8 cellular contexts compared by ENCODE assay signal in the genomic region with DNA sequence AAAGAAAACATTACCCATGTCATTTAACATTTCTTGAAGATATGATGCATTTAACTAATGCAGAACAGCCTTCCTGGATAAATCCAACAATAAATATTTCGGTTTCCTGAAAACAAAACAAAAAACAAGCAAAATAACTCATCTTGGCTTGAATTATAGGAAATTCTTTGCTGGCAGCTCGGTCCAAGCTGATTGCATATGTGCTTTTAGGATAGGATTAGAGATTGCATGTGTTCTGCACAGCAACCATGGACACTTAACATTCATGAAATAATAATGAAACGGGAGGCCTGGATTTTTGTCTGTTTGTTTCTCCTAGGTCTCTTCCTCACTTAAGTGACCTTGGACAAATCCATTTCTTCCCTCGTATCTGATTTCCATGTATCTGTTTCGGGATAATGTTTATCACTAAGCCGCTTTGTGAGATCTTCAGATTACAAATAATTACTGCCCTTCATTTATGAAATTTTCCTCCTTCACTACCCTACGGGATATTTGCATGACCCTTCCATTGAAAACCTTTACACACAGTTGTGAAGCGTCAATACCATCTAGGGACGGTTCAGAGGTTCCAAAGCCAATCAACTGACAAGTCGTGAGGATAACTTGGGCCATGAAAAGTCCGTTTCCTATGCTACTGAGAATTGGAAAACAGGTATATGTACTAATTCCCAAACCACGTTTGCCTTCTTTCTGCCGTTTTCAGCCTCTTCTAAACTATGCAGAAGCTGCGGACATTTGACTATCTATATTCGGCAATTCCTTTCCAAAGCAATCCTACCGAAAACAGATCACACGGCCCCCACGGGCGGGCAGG. TPM values are rescaled to one million over a fixed set of nuclear protein-coding genes. Genes with fewer than 3 reads are reported as not detected.
DNase-seq lines count a peak whose midpoint lies in the region; ATAC-seq and TF ChIP-seq lines count a peak whose summit lies in the region.

No MANE protein-coding gene starts in this region.

- peaks cover 20% of the 10 kb centered on the region for H3K4me1 Mint-ChIP-seq in activated CD8-positive, alpha-beta T cell treated with anti-CD3 and anti-CD28 coated beads for 36 hours (ENCODE audit: low read depth)
- H3K4me1 Mint-ChIP-seq in stimulated activated memory B cell treated with anti-CD40 and anti-IgM and Interleukin-4, amounts not matched to agents 10 μg/mL and 1 μg/mL and 100 μg/mL, for 72 hours: peaks cover 38% of the 10 kb centered on the region

- no peaks in the 10 kb centered on the region for H3K9me3 Mint-ChIP-seq in activated CD8-positive, alpha-beta T cell treated with anti-CD3 and anti-CD28 coated beads for 36 hours
- no peaks in the 10 kb centered on the region for H3K9me3 Mint-ChIP-seq in stimulated activated memory B cell treated with anti-CD40 and anti-IgM and Interleukin-4, amounts not matched to agents 10 μg/mL and 1 μg/mL and 100 μg/mL, for 72 hours

- DNase-seq in AG09309 (ENCODE audit: low read depth) (no peak), HFF-Myc (ENCODE audit: extremely low read depth, low read depth) (no peak), iPS DF 6.9 (ENCODE audit: low read depth, low spot score) (no peak), GM19238 (ENCODE audit: insufficient read length, low spot score) (no peak), anterior cingulate cortex (lab: John Stamatoyannopoulos, UW) (no peak)
- DNase-seq in activated CD8-positive, alpha-beta T cell treated with anti-CD3 and anti-CD28 coated beads for 36 hours: no peak

- H3K9me3 ChIP-seq in iPS DF 6.9 (ENCODE audit: control insufficient read depth, insufficient read depth, low read length): no peaks in the 10 kb centered on the region

- TF ChIP-seq CTCF in AG09309 (IDR thresholded peaks at IDR 0.05; ENCODE audit: control insufficient read depth, insufficient read depth, low read depth, low read length, missing control alignments): no peak
- TF ChIP-seq CTCF in HFF-Myc (IDR thresholded peaks at IDR 0.05; ENCODE audit: low read depth, low read length, missing control alignments): no peak
- no peak for TF ChIP-seq CTCF in activated CD8-positive, alpha-beta T cell treated with anti-CD3 and anti-CD28 coated beads for 36 hours (IDR thresholded peaks at IDR 0.05)

- CTCF ChIA-PET in activated CD8-positive, alpha-beta T cell treated with anti-CD3 and anti-CD28 coated beads for 36 hours (lab: Charles Lee): interaction anchor here (0.9 to 2.7 kb wide), 5 partner anchors 9 to 74 kb away, joined by 3 to 8 read pairs (median 4); no protein-coding TSS in a partner anchor

- no peak for ATAC-seq in activated CD8-positive, alpha-beta T cell treated with anti-CD3 and anti-CD28 coated beads for 36 hours
- ATAC-seq in stimulated activated memory B cell treated with anti-CD40 and anti-IgM and Interleukin-4, amounts not matched to agents 10 μg/mL and 1 μg/mL and 100 μg/mL, for 72 hours: no peak
- no peak for ATAC-seq in HG02571 (IDR thresholded peaks at IDR 0.05; ENCODE audit: unreplicated experiment)

- POLR2A ChIA-PET in activated CD8-positive, alpha-beta T cell treated with anti-CD3 and anti-CD28 coated beads for 36 hours (lab: Charles Lee): interaction anchor here (0.9 to 3.6 kb wide), 13 partner anchors 22 to 515 kb away, joined by 3 to 43 read pairs (median 6); partner anchors contain the start of genes LIN9 and SDE2

- H3K4me3 ChIP-seq in AG09309 (ENCODE audit: control insufficient read depth, low read depth, low read length) (peak overlapping the region; percentile 57), HFF-Myc (replicated peaks; ENCODE audit: low read depth, low read length) (peak overlapping the region; percentile 66), iPS DF 6.9 (ENCODE audit: low read length) (peak overlapping the region; percentile 74; the same call in 1 of the 2 replicates)

- intact Hi-C loops in activated CD8-positive, alpha-beta T cell treated with anti-CD3 and anti-CD28 coated beads for 36 hours (cut with micrococcal nuclease): no loop called here

- H3K36me3 Mint-ChIP-seq in activated CD8-positive, alpha-beta T cell treated with anti-CD3 and anti-CD28 coated beads for 36 hours (ENCODE audit: low read depth): peaks cover 28% of the 10 kb centered on the region
- H3K36me3 Mint-ChIP-seq in stimulated activated memory B cell treated with anti-CD40 and anti-IgM and Interleukin-4, amounts not matched to agents 10 μg/mL and 1 μg/mL and 100 μg/mL, for 72 hours: peaks cover 33% of the 10 kb centered on the region

- H3K27me3 Mint-ChIP-seq in activated CD8-positive, alpha-beta T cell treated with anti-CD3 and anti-CD28 coated beads for 36 hours: no peaks in the 10 kb centered on the region
- no peaks in the 10 kb centered on the region for H3K27me3 Mint-ChIP-seq in stimulated activated memory B cell treated with anti-CD40 and anti-IgM and Interleukin-4, amounts not matched to agents 10 μg/mL and 1 μg/mL and 100 μg/mL, for 72 hours

- peak overlapping the region; percentile 81 for H3K4me3 Mint-ChIP-seq in activated CD8-positive, alpha-beta T cell treated with anti-CD3 and anti-CD28 coated beads for 36 hours
- H3K4me3 Mint-ChIP-seq in stimulated activated memory B cell treated with anti-CD40 and anti-IgM and Interleukin-4, amounts not matched to agents 10 μg/mL and 1 μg/mL and 100 μg/mL, for 72 hours: peak overlapping the region; percentile 89

- peak overlapping the region; percentile 82 for H3K27ac Mint-ChIP-seq in activated CD8-positive, alpha-beta T cell treated with anti-CD3 and anti-CD28 coated beads for 36 hours
- peak overlapping the region; percentile 88 for H3K27ac Mint-ChIP-seq in stimulated activated memory B cell treated with anti-CD40 and anti-IgM and Interleukin-4, amounts not matched to agents 10 μg/mL and 1 μg/mL and 100 μg/mL, for 72 hours

- no CpG with 5 or more reads among the region's 19 CpGs for WGBS in iPS DF 6.9 (ENCODE audit: insufficient coverage, insufficient read length)

- H3K27ac ChIP-seq in iPS DF 6.9 (ENCODE audit: low read length): no peak overlapping the region

- H3K36me3 ChIP-seq in iPS DF 6.9 (ENCODE audit: control insufficient read depth, insufficient read depth, low read length): no peaks in the 10 kb centered on the region; the same call in 1 of the 2 replicates

- H3K27me3 ChIP-seq in iPS DF 6.9 (ENCODE audit: control insufficient read depth, insufficient read depth, low read length): no peaks in the 10 kb centered on the region

- H3K4me1 ChIP-seq in iPS DF 6.9 (ENCODE audit: control insufficient read depth, insufficient read depth, low read length): no peaks in the 10 kb centered on the region

RNA-seq across cellular contexts. Expression of gene H3-3A, which starts 1.3 kb away (rescaled TPM):
- 100 to 1,000 TPM; 287 to 308 TPM for total RNA-seq in activated CD8-positive, alpha-beta T cell treated with anti-CD3 and anti-CD28 coated beads for 36 hours
